Comparison of ENCODE assay signal across 2 cellular contexts in the genomic region with DNA sequence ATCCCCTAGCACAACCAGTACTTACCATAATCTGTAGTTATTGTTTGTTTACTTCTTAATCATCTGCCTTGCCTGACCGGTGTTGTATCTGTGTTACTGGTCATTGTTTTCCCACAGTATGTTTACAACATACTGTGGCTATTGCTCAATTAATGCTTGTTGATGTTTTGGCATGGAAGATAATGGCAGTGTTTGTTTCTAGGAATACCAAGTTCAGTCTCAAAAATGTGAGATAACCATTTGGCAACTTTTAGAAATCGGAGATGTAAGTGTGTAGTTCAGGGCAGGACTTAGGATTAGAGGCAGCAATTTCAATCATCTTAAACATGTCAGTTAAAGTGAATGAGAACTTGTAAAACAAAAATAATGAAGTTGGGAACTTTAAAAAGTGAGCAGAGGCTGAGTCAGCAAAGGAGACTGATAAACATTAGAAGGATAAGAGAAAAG.
TF ChIP-seq lines count a peak whose summit lies in the region.

No MANE protein-coding gene starts in this region.

TF ChIP-seq in HEK293, 187 proteins besides CTCF, POLR2A, EP300 and RAD21 (continued from another document):
- TF ChIP-seq GLIS1 (tag by site-specific recombination; IDR thresholded peaks at IDR 0.05) (no peak), ZEB2 (tag by site-specific recombination; IDR thresholded peaks at IDR 0.05) (0 out of 2 replicates have a peak, but pooled peaks have one; percentile 19), ZNF16 (tag by site-specific recombination; IDR thresholded peaks at IDR 0.05; ENCODE audit: low read depth) (no peak), ZBTB21 (tag by site-specific recombination; IDR thresholded peaks at IDR 0.05) (no peak), ZNF530 (tag by site-specific recombination; IDR thresholded peaks at IDR 0.05; ENCODE audit: low read depth) (no peak), ZNF24 (tag by site-specific recombination; IDR thresholded peaks at IDR 0.05) (no peak), FEZF1 (tag by site-specific recombination; IDR thresholded peaks at IDR 0.05) (peak; percentile 95), ZNF558 (tag by site-specific recombination; IDR thresholded peaks at IDR 0.05) (no peak), ZNF843 (tag by site-specific recombination; IDR thresholded peaks at IDR 0.05) (peak; percentile 60; the same call in 1 of the 2 replicates), SP3 (tag by site-specific recombination; IDR thresholded peaks at IDR 0.05) (no peak), OVOL3 (tag by site-specific recombination; IDR thresholded peaks at IDR 0.05) (peak; percentile 41; the same call in 1 of the 2 replicates), ZNF335 (tag by site-specific recombination; conservative IDR thresholded peaks at IDR 0.05) (no peak), ZNF560 (tag by site-specific recombination; IDR thresholded peaks at IDR 0.05; ENCODE audit: borderline replicate concordance) (no peak)
- TF ChIP-seq, protein P1, sequence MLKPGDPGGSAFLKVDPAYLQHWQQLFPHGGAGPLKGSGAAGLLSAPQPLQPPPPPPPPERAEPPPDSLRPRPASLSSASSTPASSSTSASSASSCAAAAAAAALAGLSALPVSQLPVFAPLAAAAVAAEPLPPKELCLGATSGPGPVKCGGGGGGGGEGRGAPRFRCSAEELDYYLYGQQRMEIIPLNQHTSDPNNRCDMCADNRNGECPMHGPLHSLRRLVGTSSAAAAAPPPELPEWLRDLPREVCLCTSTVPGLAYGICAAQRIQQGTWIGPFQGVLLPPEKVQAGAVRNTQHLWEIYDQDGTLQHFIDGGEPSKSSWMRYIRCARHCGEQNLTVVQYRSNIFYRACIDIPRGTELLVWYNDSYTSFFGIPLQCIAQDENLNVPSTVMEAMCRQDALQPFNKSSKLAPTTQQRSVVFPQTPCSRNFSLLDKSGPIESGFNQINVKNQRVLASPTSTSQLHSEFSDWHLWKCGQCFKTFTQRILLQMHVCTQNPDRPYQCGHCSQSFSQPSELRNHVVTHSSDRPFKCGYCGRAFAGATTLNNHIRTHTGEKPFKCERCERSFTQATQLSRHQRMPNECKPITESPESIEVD (tag by site-specific recombination; IDR thresholded peaks at IDR 0.05) = peak; percentile 92
- TF ChIP-seq, protein P2, sequence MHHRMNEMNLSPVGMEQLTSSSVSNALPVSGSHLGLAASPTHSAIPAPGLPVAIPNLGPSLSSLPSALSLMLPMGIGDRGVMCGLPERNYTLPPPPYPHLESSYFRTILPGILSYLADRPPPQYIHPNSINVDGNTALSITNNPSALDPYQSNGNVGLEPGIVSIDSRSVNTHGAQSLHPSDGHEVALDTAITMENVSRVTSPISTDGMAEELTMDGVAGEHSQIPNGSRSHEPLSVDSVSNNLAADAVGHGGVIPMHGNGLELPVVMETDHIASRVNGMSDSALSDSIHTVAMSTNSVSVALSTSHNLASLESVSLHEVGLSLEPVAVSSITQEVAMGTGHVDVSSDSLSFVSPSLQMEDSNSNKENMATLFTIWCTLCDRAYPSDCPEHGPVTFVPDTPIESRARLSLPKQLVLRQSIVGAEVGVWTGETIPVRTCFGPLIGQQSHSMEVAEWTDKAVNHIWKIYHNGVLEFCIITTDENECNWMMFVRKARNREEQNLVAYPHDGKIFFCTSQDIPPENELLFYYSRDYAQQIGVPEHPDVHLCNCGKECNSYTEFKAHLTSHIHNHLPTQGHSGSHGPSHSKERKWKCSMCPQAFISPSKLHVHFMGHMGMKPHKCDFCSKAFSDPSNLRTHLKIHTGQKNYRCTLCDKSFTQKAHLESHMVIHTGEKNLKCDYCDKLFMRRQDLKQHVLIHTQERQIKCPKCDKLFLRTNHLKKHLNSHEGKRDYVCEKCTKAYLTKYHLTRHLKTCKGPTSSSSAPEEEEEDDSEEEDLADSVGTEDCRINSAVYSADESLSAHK (tag by site-specific recombination; IDR thresholded peaks at IDR 0.05) = peak; percentile 69
- TF ChIP-seq, protein P3, sequence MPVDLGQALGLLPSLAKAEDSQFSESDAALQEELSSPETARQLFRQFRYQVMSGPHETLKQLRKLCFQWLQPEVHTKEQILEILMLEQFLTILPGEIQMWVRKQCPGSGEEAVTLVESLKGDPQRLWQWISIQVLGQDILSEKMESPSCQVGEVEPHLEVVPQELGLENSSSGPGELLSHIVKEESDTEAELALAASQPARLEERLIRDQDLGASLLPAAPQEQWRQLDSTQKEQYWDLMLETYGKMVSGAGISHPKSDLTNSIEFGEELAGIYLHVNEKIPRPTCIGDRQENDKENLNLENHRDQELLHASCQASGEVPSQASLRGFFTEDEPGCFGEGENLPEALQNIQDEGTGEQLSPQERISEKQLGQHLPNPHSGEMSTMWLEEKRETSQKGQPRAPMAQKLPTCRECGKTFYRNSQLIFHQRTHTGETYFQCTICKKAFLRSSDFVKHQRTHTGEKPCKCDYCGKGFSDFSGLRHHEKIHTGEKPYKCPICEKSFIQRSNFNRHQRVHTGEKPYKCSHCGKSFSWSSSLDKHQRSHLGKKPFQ (tag by site-specific recombination; IDR thresholded peaks at IDR 0.05) = no peak

TF ChIP-seq in K562, 482 proteins besides CTCF, POLR2A, EP300 and RAD21 (continued from another document):
- TF ChIP-seq NFE2 (IDR thresholded peaks at IDR 0.05; ENCODE audit: low read depth) = peak; percentile 22; the same call in 1 of the 2 replicates
- no peak for TF ChIP-seq CEBPG (CRISPR knock-in tag; IDR thresholded peaks at IDR 0.05)
- TF ChIP-seq CEBPG (tag; conservative IDR thresholded peaks at IDR 0.05 in 1 of 2, IDR thresholded peaks at IDR 0.05 in 1 of 2) = peak; percentile 44 to 83; a peak in 3 of 4 replicates
- TF ChIP-seq MAFG (tag; conservative IDR thresholded peaks at IDR 0.05) = peak; percentile 59
- peak; percentile 65 for TF ChIP-seq FOSL1 (tag; conservative IDR thresholded peaks at IDR 0.05)
- no peak for TF ChIP-seq TAF9B (IDR thresholded peaks at IDR 0.05; ENCODE audit: partially characterized antibody)
- TF ChIP-seq ZNF75A (CRISPR knock-in tag; IDR thresholded peaks at IDR 0.05) = 0 out of 2 replicates have a peak, but pooled peaks have one; percentile 51
- peak; percentile 85 for TF ChIP-seq ZNF316 (IDR thresholded peaks at IDR 0.05)
- no peak for TF ChIP-seq FOXJ3 (CRISPR knock-in tag; IDR thresholded peaks at IDR 0.05)
- peak; percentile 82 for TF ChIP-seq CEBPB (tag; IDR thresholded peaks at IDR 0.05)
- TF ChIP-seq, protein P4, sequence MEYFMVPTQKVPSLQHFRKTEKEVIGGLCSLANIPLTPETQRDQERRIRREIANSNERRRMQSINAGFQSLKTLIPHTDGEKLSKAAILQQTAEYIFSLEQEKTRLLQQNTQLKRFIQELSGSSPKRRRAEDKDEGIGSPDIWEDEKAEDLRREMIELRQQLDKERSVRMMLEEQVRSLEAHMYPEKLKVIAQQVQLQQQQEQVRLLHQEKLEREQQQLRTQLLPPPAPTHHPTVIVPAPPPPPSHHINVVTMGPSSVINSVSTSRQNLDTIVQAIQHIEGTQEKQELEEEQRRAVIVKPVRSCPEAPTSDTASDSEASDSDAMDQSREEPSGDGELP (CRISPR knock-in tag; IDR thresholded peaks at IDR 0.05; ENCODE audit: borderline replicate concordance) = no peak
- TF ChIP-seq ARID1B (IDR thresholded peaks at IDR 0.05) = 0 out of 2 replicates have a peak, but pooled peaks have one; percentile 7
- TF ChIP-seq SOX6 (IDR thresholded peaks at IDR 0.05) = peak; percentile 78
- no peak for TF ChIP-seq ZNF263 (CRISPR knock-in tag; IDR thresholded peaks at IDR 0.05; ENCODE audit: borderline replicate concordance)
